ENCODE assay signal across 21 cellular contexts in the genomic region with DNA sequence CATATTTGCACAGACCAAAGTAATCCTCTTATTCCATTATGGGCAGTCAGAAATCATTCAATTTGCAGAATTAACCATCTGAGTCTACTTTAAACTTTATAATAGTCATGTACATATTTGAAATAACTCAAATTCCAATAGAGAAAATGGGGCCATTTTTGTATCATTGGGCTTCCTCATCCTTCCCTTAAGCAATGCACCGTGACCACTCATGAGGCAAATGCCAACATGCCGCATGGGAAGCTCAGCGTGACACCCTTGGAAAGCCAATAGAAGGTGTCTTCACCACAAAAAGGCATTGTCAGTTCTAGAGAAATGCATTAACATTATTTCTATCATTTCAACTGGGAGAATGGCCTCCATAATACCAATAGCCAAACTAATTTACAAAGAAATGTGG. TPM values are rescaled to one million over a fixed set of nuclear protein-coding genes. Genes with fewer than 3 reads are reported as not detected.
"Had no signal": no experiment of that assay in that cellular context is flagged by ENCODE, and none has a peak within 500 bp of the region (broad histone marks: within the 10 kb centered on the region; RNA-seq: fewer than 3 reads in every experiment).

No MANE protein-coding gene starts in this region.

- FAIRE-seq: frontal cortex, pancreas had no signal

- DNase-seq: activated CD4-positive, alpha-beta T cell treated with anti-CD3 and anti-CD28 coated beads, Interleukin-2, amount 50 U/mL, for 4 hours; activated CD4-positive, CD25-positive, alpha-beta regulatory T cell treated with anti-CD3 and anti-CD28 coated beads, Interleukin-2, amount 50 U/mL, for 72 hours; activated naive CD4-positive, alpha-beta T cell; activated naive CD8-positive, alpha-beta T cell treated with anti-CD3 and anti-CD28 coated beads, Interleukin-2, amount 10 ng/mL, durations not matched to agents 7 days and 5 days; activated T-cell treated with anti-CD3 and anti-CD28 coated beads for 4 hours; cerebellar nuclear complex; effector memory CD4-positive, alpha-beta T cell; heart right ventricle; left colon; midbrain; naive B cell; pancreas; stimulated activated CD4-positive, alpha-beta T cell treated with anti-CD3 and anti-CD28 coated beads, Interleukin-2, amount 100 ng/mL, for 48 hours; stimulated activated naive B cell treated with anti-CD40 and anti-IgM and Interleukin-4, amounts not matched to agents 10 μg/mL and 1 μg/mL and 100 μg/mL, for 72 hours; T-cell; T-helper 9 cell; tibial artery had no signal

- H3K36me3 Mint-ChIP-seq: activated naive CD8-positive, alpha-beta T cell treated with anti-CD3 and anti-CD28 coated beads, Interleukin-2, amount 10 ng/mL, durations not matched to agents 7 days and 5 days; naive B cell; stimulated activated naive B cell treated with anti-CD40 and anti-IgM and Interleukin-4, amounts not matched to agents 10 μg/mL and 1 μg/mL and 100 μg/mL, for 72 hours; T-cell had no signal

- H3K4me3 Mint-ChIP-seq: activated naive CD8-positive, alpha-beta T cell treated with anti-CD3 and anti-CD28 coated beads, Interleukin-2, amount 10 ng/mL, durations not matched to agents 7 days and 5 days; stimulated activated naive B cell treated with anti-CD40 and anti-IgM and Interleukin-4, amounts not matched to agents 10 μg/mL and 1 μg/mL and 100 μg/mL, for 72 hours; T-cell had no signal

- H3K27ac Mint-ChIP-seq: activated naive CD8-positive, alpha-beta T cell treated with anti-CD3 and anti-CD28 coated beads, Interleukin-2, amount 10 ng/mL, durations not matched to agents 7 days and 5 days; naive B cell; stimulated activated naive B cell treated with anti-CD40 and anti-IgM and Interleukin-4, amounts not matched to agents 10 μg/mL and 1 μg/mL and 100 μg/mL, for 72 hours; T-cell had no signal

- H3K4me1 Mint-ChIP-seq: activated naive CD8-positive, alpha-beta T cell treated with anti-CD3 and anti-CD28 coated beads, Interleukin-2, amount 10 ng/mL, durations not matched to agents 7 days and 5 days; naive B cell; stimulated activated naive B cell treated with anti-CD40 and anti-IgM and Interleukin-4, amounts not matched to agents 10 μg/mL and 1 μg/mL and 100 μg/mL, for 72 hours; T-cell had no signal

- H3K9me3 Mint-ChIP-seq: activated naive CD8-positive, alpha-beta T cell treated with anti-CD3 and anti-CD28 coated beads, Interleukin-2, amount 10 ng/mL, durations not matched to agents 7 days and 5 days; naive B cell; stimulated activated naive B cell treated with anti-CD40 and anti-IgM and Interleukin-4, amounts not matched to agents 10 μg/mL and 1 μg/mL and 100 μg/mL, for 72 hours; T-cell had no signal

- ATAC-seq: heart right ventricle; left colon; stimulated activated naive B cell treated with anti-CD40 and anti-IgM and Interleukin-4, amounts not matched to agents 10 μg/mL and 1 μg/mL and 100 μg/mL, for 72 hours; T-cell had no signal

RNA-seq across cellular contexts. Expression of a gene that starts 38.5 kb away (rescaled TPM):
- total RNA-seq: activated naive CD8-positive, alpha-beta T cell treated with anti-CD3 and anti-CD28 coated beads, Interleukin-2, amount 10 ng/mL, durations not matched to agents 7 days and 5 days; ascending aorta; fibroblast of lung; frontal cortex; heart right ventricle; left colon; lung; T-cell had no signal
